In genomic region chr2:133286326-133286922, GRCh38 we compare ENCODE assay signal across 22 cellular contexts.
A peak's percentile ranks its signal among the peaks of the same experiment; 100 is the strongest.
DNase-seq lines count a peak whose midpoint lies in the region; ATAC-seq, FAIRE-seq and TF ChIP-seq lines count a peak whose summit lies in the region.
"Had no signal": no experiment of that assay in that cellular context is flagged by ENCODE, and none has a peak within 500 bp of the region (broad histone marks: within the 10 kb centered on the region; RNA-seq: fewer than 3 reads in every experiment).

No MANE protein-coding gene starts in this region.

- no peak for FAIRE-seq in HepG2 (lab: Jason Lieb, UNC)

- POLR2A ChIA-PET in HepG2 (lab: Yijun Ruan, JAX) (no interaction called here), MCF 10A (lab: Yijun Ruan, JAX) (no interaction called here)

- H3K9me3 ChIP-seq in HepG2 (ENCODE audit: low read length), result peaks cover 42% of the 10 kb centered on the region
- H3K9me3 ChIP-seq in right lobe of liver, result no peaks in the 10 kb centered on the region
- H3K9me3 ChIP-seq: suprapubic skin had no signal

- H3K36me3 ChIP-seq in HepG2 (replicated peaks in 1 of 2; ENCODE audit: control insufficient read depth in 1 of 2, insufficient read depth in 2 of 2, low read length in 2 of 2) (no peaks in the 10 kb centered on the region), right lobe of liver (no peaks in the 10 kb centered on the region)
- H3K36me3 ChIP-seq: suprapubic skin had no signal

- H3K9me3 Mint-ChIP-seq in MCF 10A (ENCODE audit: unreplicated experiment), result peaks cover 4% of the 10 kb centered on the region
- H3K9me3 Mint-ChIP-seq: brain; CD4-positive, alpha-beta T cell; WTC11 had no signal

- H2AFZ ChIP-seq in HepG2 (ENCODE audit: low read length), result no peak overlapping the region

- ATAC-seq in HepG2, result no peak
- ATAC-seq in right lobe of liver, result no peak
- ATAC-seq: naive thymus-derived CD8-positive, alpha-beta T cell; WTC11 had no signal

- no peaks in the 10 kb centered on the region for H3K36me3 Mint-ChIP-seq in MCF 10A (ENCODE audit: insufficient read depth, unreplicated experiment)
- H3K36me3 Mint-ChIP-seq: activated naive CD8-positive, alpha-beta T cell; brain; naive thymus-derived CD8-positive, alpha-beta T cell; WTC11 had no signal

- H4K20me1 ChIP-seq in HepG2 (ENCODE audit: insufficient read depth, low read length), result no peaks in the 10 kb centered on the region

- no peaks in the 10 kb centered on the region for H3K79me2 ChIP-seq in HepG2 (ENCODE audit: insufficient read depth, low read length)

- H3K27ac ChIP-seq in HepG2 (ENCODE audit: extremely low read length, insufficient read depth, low read length) (no peak overlapping the region), right lobe of liver (no peak overlapping the region)
- H3K27ac ChIP-seq: 22Rv1, suprapubic skin had no signal

- H3K4me1 Mint-ChIP-seq in MCF 10A (ENCODE audit: insufficient read depth, unreplicated experiment), result no peaks in the 10 kb centered on the region
- H3K4me1 Mint-ChIP-seq: activated CD4-positive, alpha-beta memory T cell treated with anti-CD3 and anti-CD28 coated beads, Interleukin-2, amount 10 ng/mL, durations not matched to agents 7 days and 5 days; brain; naive thymus-derived CD8-positive, alpha-beta T cell; WTC11 had no signal

- H3K27me3 Mint-ChIP-seq in MCF 10A (ENCODE audit: insufficient read depth, unreplicated experiment), result no peaks in the 10 kb centered on the region
- H3K27me3 Mint-ChIP-seq: activated CD4-positive, alpha-beta memory T cell treated with anti-CD3 and anti-CD28 coated beads, Interleukin-2, amount 10 ng/mL, durations not matched to agents 7 days and 5 days; activated naive CD8-positive, alpha-beta T cell; brain; CD4-positive, alpha-beta T cell had no signal

- no peak overlapping the region for H3K4me2 ChIP-seq in HepG2 (ENCODE audit: low read depth, low read length)

- BruUV-seq in HepG2 (replicated peaks; lab: Mats Ljungman, UMichigan) (no TSS peak), MCF 10A (replicated peaks; lab: Mats Ljungman, UMichigan) (no TSS peak)

- peak overlapping the region; percentile 28 for H3K27ac Mint-ChIP-seq in MCF 10A (ENCODE audit: low read depth, unreplicated experiment)
- H3K27ac Mint-ChIP-seq: activated CD4-positive, alpha-beta memory T cell treated with anti-CD3 and anti-CD28 coated beads, Interleukin-2, amount 10 ng/mL, durations not matched to agents 7 days and 5 days; activated naive CD8-positive, alpha-beta T cell; brain; CD4-positive, alpha-beta T cell; naive thymus-derived CD8-positive, alpha-beta T cell; progenitor cell of endocrine pancreas; T-helper 1 cell treated with Interleukin-12 subunit alpha and Interleukin-12 subunit beta and Interleukin-4 antibody, amounts not matched to agents 30 μg/mL and 1 μg/mL, for 36 hours; WTC11 had no signal

- H3K4me3 ChIP-seq in HepG2 (replicated peaks in 1 of 3; ENCODE audit: insufficient read depth in 1 of 3, low read depth in 2 of 3, low read length in 3 of 3), result no peak overlapping the region
- H3K4me3 ChIP-seq in right lobe of liver, result no peak overlapping the region
- H3K4me3 ChIP-seq: suprapubic skin had no signal

- no peak for TF ChIP-seq CTCF in HepG2 (CRISPR knock-in tag; IDR thresholded peaks at IDR 0.05)
- no peak for TF ChIP-seq CTCF in right lobe of liver (IDR thresholded peaks at IDR 0.05)
- TF ChIP-seq CTCF in MCF 10A (IDR thresholded peaks at IDR 0.05; ENCODE audit: unreplicated experiment), result no peak

- no peak overlapping the region for H3K9ac ChIP-seq in HepG2 (ENCODE audit: insufficient read depth, low read depth, low read length)

- 2% methylated on average over 1 of the region's 1 CpG for WGBS in HepG2 (ENCODE audit: low lambda C conversion rate)
- 86% methylated on average over 1 of the region's 1 CpG for WGBS in right lobe of liver (ENCODE audit: insufficient coverage, low coverage, low lambda C conversion rate, missing lambda C conversion rate)

- no peak for DNase-seq in HepG2 (ENCODE audit: low spot score)
- no peak for DNase-seq in right lobe of liver
- no peak for DNase-seq in MCF 10A (ENCODE audit: unreplicated experiment)
- DNase-seq in foreskin melanocyte, result peak; percentile 81
- DNase-seq in inferior parietal cortex (ENCODE audit: extremely low spot score), result no peak
- no peak for DNase-seq in activated gamma-delta T cell treated with Interleukin-2 at 50 U/mL for 16 hours
- DNase-seq in NCI-H526 treated with DMSO at 0.1 percent for 48 hours (lab: John Stamatoyannopoulos, UW), result no peak
- DNase-seq in SHP77 (lab: John Stamatoyannopoulos, UW), result no peak
- DNase-seq: activated CD4-positive, alpha-beta memory T cell treated with anti-CD3 and anti-CD28 coated beads, Interleukin-2, amount 10 ng/mL, durations not matched to agents 7 days and 5 days; activated T-cell treated with anti-CD3 and anti-CD28 coated beads, Interleukin-2, amount 50 U/mL, for 48 hours; CD4-positive, alpha-beta T cell; DMS53; head of caudate nucleus; naive thymus-derived CD8-positive, alpha-beta T cell; NCI-H187 had no signal

- TF ChIP-seq EP300 in HepG2 (IDR thresholded peaks at IDR 0.05; ENCODE audit: low read depth in 2 of 2, low read length in 2 of 2) (no peak), HepG2 (CRISPR knock-in tag; IDR thresholded peaks at IDR 0.05; ENCODE audit: borderline replicate concordance) (no peak)

- CTCF ChIA-PET in HepG2 (lab: Yijun Ruan, JAX; ENCODE audit: low intra/inter-chr PET ratio, low total read pairs), result no interaction called here
- CTCF ChIA-PET in MCF 10A (lab: Yijun Ruan, JAX), result no interaction called here

- no peaks in the 10 kb centered on the region for H3K27me3 ChIP-seq in HepG2 (ENCODE audit: control insufficient read depth in 1 of 2, insufficient read depth in 2 of 2, low read length in 2 of 2)
- H3K27me3 ChIP-seq in right lobe of liver, result no peaks in the 10 kb centered on the region
- H3K27me3 ChIP-seq: suprapubic skin had no signal

- TF ChIP-seq RAD21 in HepG2 (CRISPR knock-in tag; IDR thresholded peaks at IDR 0.05), result no peak

- H3K4me1 ChIP-seq in HepG2 (ENCODE audit: insufficient read depth, low read length) (no peaks in the 10 kb centered on the region), right lobe of liver (no peaks in the 10 kb centered on the region)
- H3K4me1 ChIP-seq: suprapubic skin had no signal

- in situ Hi-C loops in HepG2 (cut with HindIII; ENCODE audit: extremely low pct_ligation_motif_present, low pct_unique_long_range_greater_than_20kb), result no loop called here

- intact Hi-C loops in HepG2 (cut with micrococcal nuclease; ENCODE audit: unreplicated experiment), result no loop called here
- intact Hi-C loops in right lobe of liver (cut with DNase I), result no loop called here
- intact Hi-C loops in MCF 10A (cut with micrococcal nuclease), result no loop called here

- TF ChIP-seq POLR2A in HepG2 (IDR thresholded peaks at IDR 0.05; ENCODE audit: insufficient read depth in 1 of 2, low read depth in 2 of 2, low read length in 2 of 2) (no peak), right lobe of liver (IDR thresholded peaks at IDR 0.05) (no peak)

- no peak overlapping the region for H3K4me3 Mint-ChIP-seq in MCF 10A (ENCODE audit: unreplicated experiment)
- H3K4me3 Mint-ChIP-seq: activated CD4-positive, alpha-beta memory T cell treated with anti-CD3 and anti-CD28 coated beads, Interleukin-2, amount 10 ng/mL, durations not matched to agents 7 days and 5 days; activated naive CD8-positive, alpha-beta T cell; brain; CD4-positive, alpha-beta T cell; naive thymus-derived CD8-positive, alpha-beta T cell; T-helper 1 cell treated with Interleukin-12 subunit alpha and Interleukin-12 subunit beta and Interleukin-4 antibody, amounts not matched to agents 30 μg/mL and 1 μg/mL, for 36 hours; WTC11 had no signal

TF ChIP-seq in HepG2, 621 proteins besides CTCF, POLR2A, EP300 and RAD21:
- TF ChIP-seq RBM39 (IDR thresholded peaks at IDR 0.05; ENCODE audit: low read depth, low read length, poor library complexity, severe bottlenecking) (no peak), ATF7 (IDR thresholded peaks at IDR 0.05) (0 out of 2 replicates have a peak, but pooled peaks have one; percentile 22), ATF7 (CRISPR knock-in tag; IDR thresholded peaks at IDR 0.05) (no peak), ZNF576 (CRISPR knock-in tag; IDR thresholded peaks at IDR 0.05) (no peak)
